In the genomic region with DNA sequence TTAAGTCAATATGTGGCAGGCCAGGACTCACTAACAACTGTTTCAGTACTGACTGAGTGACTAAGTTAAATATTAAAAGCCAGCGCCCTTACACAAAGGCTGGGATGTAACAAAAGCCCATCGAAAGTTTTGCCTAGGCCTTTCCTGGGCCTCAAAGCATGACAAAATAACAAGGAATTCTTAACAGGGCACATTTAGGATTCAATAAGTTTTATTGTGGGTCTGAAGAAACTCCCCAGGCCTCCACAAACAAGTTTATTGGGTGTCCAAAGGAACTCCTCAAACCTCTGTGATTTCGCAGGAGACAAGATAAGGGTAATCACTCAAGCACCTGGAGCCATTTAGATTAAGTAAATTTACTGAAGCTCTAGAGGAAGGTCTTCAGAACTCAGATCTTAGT, we compare ENCODE assay signal across 15 cellular contexts.
DNase-seq lines count a peak whose midpoint lies in the region; ATAC-seq and TF ChIP-seq lines count a peak whose summit lies in the region.
"Had no signal": no experiment of that assay in that cellular context is flagged by ENCODE, and none has a peak within 500 bp of the region (broad histone marks: within the 10 kb centered on the region; RNA-seq: fewer than 3 reads in every experiment).

No MANE protein-coding gene starts in this region.

- H3K4me1 ChIP-seq in Caco-2 (peaks cover 24% of the 10 kb centered on the region), H9 (ENCODE audit: insufficient read depth, low read length) (no peaks in the 10 kb centered on the region), hepatocyte (ENCODE audit: insufficient read depth) (peaks cover 18% of the 10 kb centered on the region)

- H3K27ac ChIP-seq in H9 (ENCODE audit: insufficient read length, low read depth, low read length), result no peak overlapping the region
- H3K27ac ChIP-seq in hepatocyte, result peak overlapping the region; percentile 71

- H3K27me3 Mint-ChIP-seq in Caco-2 (ENCODE audit: insufficient read depth, unreplicated experiment) (no peaks in the 10 kb centered on the region), H9 (ENCODE audit: low read depth) (no peaks in the 10 kb centered on the region), nephron (ENCODE audit: low read depth) (no peaks in the 10 kb centered on the region)
- H3K27me3 Mint-ChIP-seq: B cell; CD4-positive, alpha-beta T cell had no signal

- H3K36me3 ChIP-seq in Caco-2 (ENCODE audit: control insufficient read depth, insufficient read depth, low read length) (no peaks in the 10 kb centered on the region; the same call in 1 of the 2 replicates), hepatocyte (replicated peaks; ENCODE audit: insufficient read depth, low read depth) (no peaks in the 10 kb centered on the region)

- H3K79me1 ChIP-seq in H9 (ENCODE audit: insufficient read depth, low read depth, low read length, poor library complexity, severe bottlenecking), result no peaks in the 10 kb centered on the region

- no peaks in the 10 kb centered on the region for H3K79me2 ChIP-seq in H9 (ENCODE audit: insufficient read depth, low read length)
- no peaks in the 10 kb centered on the region for H3K79me2 ChIP-seq in hepatocyte

- no peaks in the 10 kb centered on the region for H3K9me2 ChIP-seq in hepatocyte (replicated peaks; ENCODE audit: insufficient read depth)

- DNase-seq in Caco-2 (peak; percentile 77 to 81), H9 (no peak), hepatocyte (ENCODE audit: low spot score) (peak; percentile 33), AG20443 (ENCODE audit: low spot score) (no peak), HK-2 (ENCODE audit: unreplicated experiment) (no peak)
- no peak for DNase-seq in effector CD8-positive, alpha-beta T cell (lab: John Stamatoyannopoulos, UW)
- DNase-seq: 8988T; C1 segment of cervical spinal cord; CD4-positive, alpha-beta T cell; DMS153; GF-D8; H7 had no signal

- no peak overlapping the region for H2BK120ac ChIP-seq in H9 (ENCODE audit: low read depth, low read length, poor library complexity, severe bottlenecking)

- no peak overlapping the region for H4K5ac ChIP-seq in H9 (ENCODE audit: insufficient read length, low read depth, low read length)

- no peak overlapping the region for H2BK15ac ChIP-seq in H9 (ENCODE audit: low read depth, low read length)

- H4K91ac ChIP-seq in H9 (ENCODE audit: insufficient read length, low read depth, low read length), result no peak overlapping the region

- ATAC-seq in HG02840 (IDR thresholded peaks at IDR 0.05; ENCODE audit: low FRiP score, unreplicated experiment), result no peak

- peak overlapping the region; percentile 59 for H3K27ac Mint-ChIP-seq in Caco-2 (ENCODE audit: unreplicated experiment)
- H3K27ac Mint-ChIP-seq in H9, result no peak overlapping the region
- peak overlapping the region; percentile 76 to 95 (median 95) for H3K27ac Mint-ChIP-seq in nephron
- H3K27ac Mint-ChIP-seq: B cell; CD4-positive, alpha-beta T cell had no signal

- H2AFZ ChIP-seq in H9 (ENCODE audit: low read length) (peak overlapping the region; percentile 56), hepatocyte (peak overlapping the region; percentile 17)

- H3K4ac ChIP-seq in H9 (ENCODE audit: low read depth, low read length), result no peak overlapping the region

- no peaks in the 10 kb centered on the region for H4K20me1 ChIP-seq in H9 (ENCODE audit: control insufficient read depth, insufficient read depth, insufficient read length)
- H4K20me1 ChIP-seq in hepatocyte (ENCODE audit: insufficient read depth, poor library complexity, severe bottlenecking), result no peaks in the 10 kb centered on the region

- H3T11ph ChIP-seq in H9 (ENCODE audit: low read length), result no peak overlapping the region

- POLR2A ChIA-PET in Caco-2 (lab: Charles Lee), result no interaction called here

- no peak overlapping the region for H3K23ac ChIP-seq in H9 (ENCODE audit: insufficient read length, low read depth, low read length)

- no peak overlapping the region for H2AK5ac ChIP-seq in H9 (ENCODE audit: insufficient read length, low read length)

- BruUV-seq in Caco-2 (replicated peaks; lab: Mats Ljungman, UMichigan), result no TSS peak

- peaks cover 52% of the 10 kb centered on the region for H3K9me3 Mint-ChIP-seq in Caco-2 (ENCODE audit: unreplicated experiment)
- peaks cover 0 to 2% of the 10 kb centered on the region in 2 experiments; a peak in 2 of 5 replicates for H3K9me3 Mint-ChIP-seq in H9
- H3K9me3 Mint-ChIP-seq in nephron, result peaks cover 3% of the 10 kb centered on the region
- H3K9me3 Mint-ChIP-seq: CD4-positive, alpha-beta T cell had no signal

- no peak overlapping the region for H2BK5ac ChIP-seq in H9 (ENCODE audit: insufficient read length, low read length)

- H2BK20ac ChIP-seq in H9 (ENCODE audit: low read depth, low read length, poor library complexity, severe bottlenecking), result no peak overlapping the region

- H3K4me3 ChIP-seq in Caco-2 (ENCODE audit: low read depth, low read length) (no peak overlapping the region), hepatocyte (no peak overlapping the region)

- intact Hi-C loops in Caco-2 (cut with micrococcal nuclease; ENCODE audit: unreplicated experiment), result loop anchor here (2.0 kb wide), 1 partner anchor 57 kb away; no protein-coding TSS in a partner anchor

- peaks cover 12% of the 10 kb centered on the region; the same call in 1 of the 2 replicates for H3K9me3 ChIP-seq in Caco-2
- no peaks in the 10 kb centered on the region for H3K9me3 ChIP-seq in H9 (ENCODE audit: control insufficient read depth, low read depth, low read length)
- H3K9me3 ChIP-seq in hepatocyte (ENCODE audit: low read depth), result no peaks in the 10 kb centered on the region

- H3K9ac ChIP-seq in H9 (ENCODE audit: extremely low read depth, insufficient read length, low read length), result no peak overlapping the region

- H3K56ac ChIP-seq in H9 (ENCODE audit: insufficient read length, low read depth, low read length), result no peak overlapping the region

- H3K14ac ChIP-seq in H9 (ENCODE audit: insufficient read depth, low read length), result no peak overlapping the region

- H4K8ac ChIP-seq in H9 (replicated peaks; ENCODE audit: insufficient read length, low read depth, low read length), result no peak overlapping the region

- H3K4me2 ChIP-seq in H9 (ENCODE audit: insufficient read depth, insufficient read length, low read length), result no peak overlapping the region
- H3K4me2 ChIP-seq in hepatocyte, result peak overlapping the region; percentile 38

- no peak overlapping the region for H2BK12ac ChIP-seq in H9 (ENCODE audit: insufficient read length, low read depth, low read length)

- peaks cover 28% of the 10 kb centered on the region for H3K4me1 Mint-ChIP-seq in Caco-2 (ENCODE audit: low read depth, unreplicated experiment)
- peaks cover 7% of the 10 kb centered on the region in 2 experiments for H3K4me1 Mint-ChIP-seq in H9
- no peaks in the 10 kb centered on the region for H3K4me1 Mint-ChIP-seq in nephron
- H3K4me1 Mint-ChIP-seq: B cell had no signal

- TF ChIP-seq CTCF in Caco-2 (IDR thresholded peaks at IDR 0.05; ENCODE audit: insufficient read depth in 1 of 2, low read depth in 1 of 2, low read length in 1 of 2, severe bottlenecking in 1 of 2, unreplicated experiment in 1 of 2) (no peak), H9 (conservative IDR thresholded peaks at IDR 0.05) (no peak), hepatocyte (IDR thresholded peaks at IDR 0.05; ENCODE audit: poor library complexity) (no peak), nephron (IDR thresholded peaks at IDR 0.05; ENCODE audit: unreplicated experiment in 3 of 3) (no peak)

- H3K27me3 ChIP-seq in Caco-2 (replicated peaks; ENCODE audit: control insufficient read depth, insufficient read depth, low read length), result no peaks in the 10 kb centered on the region
- H3K27me3 ChIP-seq in H9 (ENCODE audit: insufficient read depth, low read length), result no peaks in the 10 kb centered on the region
- no peaks in the 10 kb centered on the region for H3K27me3 ChIP-seq in hepatocyte

- H3K23me2 ChIP-seq in H9 (ENCODE audit: insufficient read length, low read depth, low read length, poor library complexity, severe bottlenecking), result no peaks in the 10 kb centered on the region

- H3K18ac ChIP-seq in H9 (ENCODE audit: insufficient read length, low read depth, low read length), result no peak overlapping the region

- H3K36me3 Mint-ChIP-seq in Caco-2 (ENCODE audit: insufficient read depth, unreplicated experiment) (peaks cover 36% of the 10 kb centered on the region), H9 (ENCODE audit: insufficient read depth in 1 of 3, low read depth in 3 of 3) (no peaks in the 10 kb centered on the region), nephron (ENCODE audit: low read depth) (no peaks in the 10 kb centered on the region)

- no CpG with 5 or more reads among the region's 3 CpGs for WGBS in H9 (ENCODE audit: extremely low coverage, insufficient read length, low lambda C conversion rate)
- 11% methylated on average over 3 of the region's 3 CpGs for WGBS in hepatocyte (ENCODE audit: low lambda C conversion rate, missing lambda C conversion rate)

- CTCF ChIA-PET in Caco-2 (lab: Charles Lee), result interaction anchor here (1.7 kb wide), 1 partner anchor 30 kb away, joined by 6 read pairs; no protein-coding TSS in a partner anchor

- H3K4me3 Mint-ChIP-seq in Caco-2 (ENCODE audit: unreplicated experiment), result peak overlapping the region; percentile 59
- H3K4me3 Mint-ChIP-seq in H9, result no peak overlapping the region
- H3K4me3 Mint-ChIP-seq in nephron, result no peak overlapping the region
- H3K4me3 Mint-ChIP-seq: B cell; CD4-positive, alpha-beta T cell had no signal

Comparison
In these comparisons a context has a peak if more than half of its experiments do, and no peak if none do; other contexts are left out.
1. DNase-seq: peak in Caco-2 (2 of 2) and hepatocyte (single experiment); none in H9 (single experiment), AG20443 (single experiment), HK-2 (single experiment) and effector CD8-positive, alpha-beta T cell (single experiment).
2. H3K27ac Mint-ChIP-seq: peak in Caco-2 (single experiment) and nephron (3 of 3); none in H9 (0 of 3).